In the genomic region with DNA sequence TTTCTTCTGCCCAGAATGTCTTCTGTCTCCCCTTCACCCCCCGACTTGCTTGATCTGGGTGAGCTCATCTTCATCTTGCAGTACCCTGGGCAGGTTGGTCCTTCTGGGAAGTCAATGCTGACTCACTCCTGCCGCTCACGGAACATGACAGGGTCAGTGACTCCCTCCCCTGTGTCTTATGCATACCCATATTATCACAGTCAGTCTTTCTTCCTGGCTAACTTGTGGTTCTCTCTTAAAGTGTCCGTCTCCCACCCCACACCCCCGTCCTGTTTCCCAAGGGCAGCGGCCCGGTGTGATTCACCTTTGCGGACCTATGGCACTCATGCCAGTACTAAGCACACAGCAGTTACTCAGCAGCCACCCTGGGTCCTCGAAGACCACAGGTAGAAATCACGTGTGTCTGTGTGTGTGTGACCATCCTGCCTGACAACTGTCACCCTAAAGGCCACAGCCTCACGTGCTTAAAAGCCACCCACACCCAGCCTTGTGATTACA, we compare ENCODE assay signal across 7 cellular contexts. TPM values are rescaled to one million over a fixed set of nuclear protein-coding genes. Genes with fewer than 3 reads are reported as not detected.
DNase-seq lines count a peak whose midpoint lies in the region; ATAC-seq and TF ChIP-seq lines count a peak whose summit lies in the region.

No MANE protein-coding gene starts in this region.

- H3K36me3 Mint-ChIP-seq in T-helper 17 cell (ENCODE audit: low read depth) (no peaks in the 10 kb centered on the region), Caco-2 (ENCODE audit: insufficient read depth, unreplicated experiment) (no peaks in the 10 kb centered on the region), osteocyte (ENCODE audit: unreplicated experiment) (peaks cover 3% of the 10 kb centered on the region)

- H3K9me3 Mint-ChIP-seq in Caco-2 (ENCODE audit: unreplicated experiment), result no peaks in the 10 kb centered on the region
- no peaks in the 10 kb centered on the region for H3K9me3 Mint-ChIP-seq in osteocyte (ENCODE audit: unreplicated experiment)

- no peaks in the 10 kb centered on the region for H3K27me3 Mint-ChIP-seq in T-helper 17 cell
- H3K27me3 Mint-ChIP-seq in Caco-2 (ENCODE audit: insufficient read depth, unreplicated experiment), result peaks cover 6% of the 10 kb centered on the region
- no peaks in the 10 kb centered on the region for H3K27me3 Mint-ChIP-seq in osteocyte (ENCODE audit: unreplicated experiment)

- ATAC-seq in T-helper 17 cell, result no peak
- no peak for ATAC-seq in GM19023 (IDR thresholded peaks at IDR 0.05; ENCODE audit: unreplicated experiment)

- no peaks in the 10 kb centered on the region for H3K4me1 ChIP-seq in Caco-2

- H3K4me3 ChIP-seq in cardiac fibroblast (replicated peaks in 1 of 2; ENCODE audit: low read depth in 2 of 2, low read length in 2 of 2), result no peak overlapping the region
- no peak overlapping the region for H3K4me3 ChIP-seq in Caco-2 (ENCODE audit: low read depth, low read length)

- CTCF ChIA-PET in Caco-2 (lab: Charles Lee), result no interaction called here

- peak; percentile 84 for DNase-seq in HK-2 (ENCODE audit: unreplicated experiment)
- no peak for DNase-seq in T-helper 17 cell
- peak; percentile 15 to 73 for DNase-seq in cardiac fibroblast (ENCODE audit: low read depth in 2 of 2)
- DNase-seq in stimulated activated CD4-positive, alpha-beta T cell treated with anti-CD3 and anti-CD28 coated beads, Interleukin-4, amount 100 ng/mL, for 24 hours, result peak; percentile 25
- DNase-seq in Caco-2, result no peak
- DNase-seq in osteocyte (ENCODE audit: extremely low spot score, unreplicated experiment), result no peak

- H3K27ac Mint-ChIP-seq in T-helper 17 cell, result peak overlapping the region; percentile 27
- H3K27ac Mint-ChIP-seq in Caco-2 (ENCODE audit: unreplicated experiment), result no peak overlapping the region
- no peak overlapping the region for H3K27ac Mint-ChIP-seq in osteocyte (ENCODE audit: unreplicated experiment)

- H3K4me1 Mint-ChIP-seq in T-helper 17 cell, result peaks cover 21% of the 10 kb centered on the region
- H3K4me1 Mint-ChIP-seq in Caco-2 (ENCODE audit: low read depth, unreplicated experiment), result peaks cover 6% of the 10 kb centered on the region
- H3K4me1 Mint-ChIP-seq in osteocyte (ENCODE audit: unreplicated experiment), result peaks cover 34% of the 10 kb centered on the region

- H3K4me3 Mint-ChIP-seq in T-helper 17 cell, result no peak overlapping the region
- no peak overlapping the region for H3K4me3 Mint-ChIP-seq in Caco-2 (ENCODE audit: unreplicated experiment)
- no peak overlapping the region for H3K4me3 Mint-ChIP-seq in osteocyte (ENCODE audit: unreplicated experiment)

- no TSS peak for BruUV-seq in Caco-2 (replicated peaks; lab: Mats Ljungman, UMichigan)

- H3K36me3 ChIP-seq in Caco-2 (ENCODE audit: control insufficient read depth, insufficient read depth, low read length), result no peaks in the 10 kb centered on the region

- no peak for TF ChIP-seq CTCF in cardiac fibroblast (IDR thresholded peaks at IDR 0.05; ENCODE audit: low read depth, low read length)
- no peak for TF ChIP-seq CTCF in Caco-2 (IDR thresholded peaks at IDR 0.05; ENCODE audit: insufficient read depth in 1 of 2, low read depth in 1 of 2, low read length in 1 of 2, severe bottlenecking in 1 of 2, unreplicated experiment in 1 of 2)
- no peak for TF ChIP-seq CTCF in osteocyte (IDR thresholded peaks at IDR 0.05)

- no peaks in the 10 kb centered on the region for H3K27me3 ChIP-seq in Caco-2 (replicated peaks; ENCODE audit: control insufficient read depth, insufficient read depth, low read length)

- H3K9me3 ChIP-seq in T-helper 17 cell (ENCODE audit: control insufficient read depth, low read length, poor library complexity, severe bottlenecking), result no peaks in the 10 kb centered on the region
- H3K9me3 ChIP-seq in Caco-2, result no peaks in the 10 kb centered on the region

- POLR2A ChIA-PET in Caco-2 (lab: Charles Lee), result no interaction called here

- intact Hi-C loops in Caco-2 (cut with micrococcal nuclease; ENCODE audit: unreplicated experiment), result no loop called here

RNA-seq across cellular contexts. Expression of gene IQSEC2, which starts 17.7 kb away (rescaled TPM):
- total RNA-seq in T-helper 17 cell, result 1 to 10 TPM; 1.9 TPM
- 1.4 and 1.8 TPM in 2 replicates for total RNA-seq in Caco-2 (2022)
- 8.1 and 8.8 TPM in 2 replicates for total RNA-seq in osteocyte

RNA-seq across cellular contexts. Expression of gene KDM5C, which starts 38.6 kb away (rescaled TPM):
- total RNA-seq in T-helper 17 cell (100 to 1,000 TPM; 208 to 211 TPM), Caco-2 (2022) (84.5 and 90.5 TPM in 2 replicates), osteocyte (87.9 and 88.9 TPM in 2 replicates)

Comparison
In these comparisons a context has a peak if more than half of its experiments do, and no peak if none do; other contexts are left out.
1. DNase-seq: peak in HK-2 (single experiment), cardiac fibroblast (2 of 2) and stimulated activated CD4-positive, alpha-beta T cell treated with anti-CD3 and anti-CD28 coated beads, Interleukin-4, amount 100 ng/mL, for 24 hours (single experiment); none in T-helper 17 cell (0 of 3), Caco-2 (0 of 2) and osteocyte (single experiment).